In the genomic region with DNA sequence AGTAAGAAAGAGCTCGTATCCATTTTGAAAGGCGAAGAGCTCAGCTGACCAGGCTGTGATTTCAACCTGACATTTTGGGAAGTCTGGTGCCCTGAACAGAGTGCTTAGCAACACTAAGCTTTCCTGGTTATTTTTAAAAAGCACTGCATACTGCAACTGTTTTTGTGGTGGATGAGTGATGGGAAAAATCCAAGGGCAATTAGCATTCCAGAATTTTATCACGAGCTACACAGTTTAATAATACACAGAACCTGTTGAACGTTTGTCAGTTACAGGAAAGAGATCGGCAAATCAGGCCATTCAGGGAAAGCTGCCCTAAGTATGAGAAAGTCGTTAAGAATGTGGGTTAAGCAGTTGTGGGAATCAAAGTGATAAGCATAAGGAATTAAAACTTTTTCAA, we compare ENCODE assay signal across 1 cellular context.
TF ChIP-seq lines count a peak whose summit lies in the region.

No MANE protein-coding gene starts in this region.

TF ChIP-seq in GM23338, 12 proteins besides CTCF, POLR2A, EP300 and RAD21 (continued from another document):
- TF ChIP-seq, protein P1, sequence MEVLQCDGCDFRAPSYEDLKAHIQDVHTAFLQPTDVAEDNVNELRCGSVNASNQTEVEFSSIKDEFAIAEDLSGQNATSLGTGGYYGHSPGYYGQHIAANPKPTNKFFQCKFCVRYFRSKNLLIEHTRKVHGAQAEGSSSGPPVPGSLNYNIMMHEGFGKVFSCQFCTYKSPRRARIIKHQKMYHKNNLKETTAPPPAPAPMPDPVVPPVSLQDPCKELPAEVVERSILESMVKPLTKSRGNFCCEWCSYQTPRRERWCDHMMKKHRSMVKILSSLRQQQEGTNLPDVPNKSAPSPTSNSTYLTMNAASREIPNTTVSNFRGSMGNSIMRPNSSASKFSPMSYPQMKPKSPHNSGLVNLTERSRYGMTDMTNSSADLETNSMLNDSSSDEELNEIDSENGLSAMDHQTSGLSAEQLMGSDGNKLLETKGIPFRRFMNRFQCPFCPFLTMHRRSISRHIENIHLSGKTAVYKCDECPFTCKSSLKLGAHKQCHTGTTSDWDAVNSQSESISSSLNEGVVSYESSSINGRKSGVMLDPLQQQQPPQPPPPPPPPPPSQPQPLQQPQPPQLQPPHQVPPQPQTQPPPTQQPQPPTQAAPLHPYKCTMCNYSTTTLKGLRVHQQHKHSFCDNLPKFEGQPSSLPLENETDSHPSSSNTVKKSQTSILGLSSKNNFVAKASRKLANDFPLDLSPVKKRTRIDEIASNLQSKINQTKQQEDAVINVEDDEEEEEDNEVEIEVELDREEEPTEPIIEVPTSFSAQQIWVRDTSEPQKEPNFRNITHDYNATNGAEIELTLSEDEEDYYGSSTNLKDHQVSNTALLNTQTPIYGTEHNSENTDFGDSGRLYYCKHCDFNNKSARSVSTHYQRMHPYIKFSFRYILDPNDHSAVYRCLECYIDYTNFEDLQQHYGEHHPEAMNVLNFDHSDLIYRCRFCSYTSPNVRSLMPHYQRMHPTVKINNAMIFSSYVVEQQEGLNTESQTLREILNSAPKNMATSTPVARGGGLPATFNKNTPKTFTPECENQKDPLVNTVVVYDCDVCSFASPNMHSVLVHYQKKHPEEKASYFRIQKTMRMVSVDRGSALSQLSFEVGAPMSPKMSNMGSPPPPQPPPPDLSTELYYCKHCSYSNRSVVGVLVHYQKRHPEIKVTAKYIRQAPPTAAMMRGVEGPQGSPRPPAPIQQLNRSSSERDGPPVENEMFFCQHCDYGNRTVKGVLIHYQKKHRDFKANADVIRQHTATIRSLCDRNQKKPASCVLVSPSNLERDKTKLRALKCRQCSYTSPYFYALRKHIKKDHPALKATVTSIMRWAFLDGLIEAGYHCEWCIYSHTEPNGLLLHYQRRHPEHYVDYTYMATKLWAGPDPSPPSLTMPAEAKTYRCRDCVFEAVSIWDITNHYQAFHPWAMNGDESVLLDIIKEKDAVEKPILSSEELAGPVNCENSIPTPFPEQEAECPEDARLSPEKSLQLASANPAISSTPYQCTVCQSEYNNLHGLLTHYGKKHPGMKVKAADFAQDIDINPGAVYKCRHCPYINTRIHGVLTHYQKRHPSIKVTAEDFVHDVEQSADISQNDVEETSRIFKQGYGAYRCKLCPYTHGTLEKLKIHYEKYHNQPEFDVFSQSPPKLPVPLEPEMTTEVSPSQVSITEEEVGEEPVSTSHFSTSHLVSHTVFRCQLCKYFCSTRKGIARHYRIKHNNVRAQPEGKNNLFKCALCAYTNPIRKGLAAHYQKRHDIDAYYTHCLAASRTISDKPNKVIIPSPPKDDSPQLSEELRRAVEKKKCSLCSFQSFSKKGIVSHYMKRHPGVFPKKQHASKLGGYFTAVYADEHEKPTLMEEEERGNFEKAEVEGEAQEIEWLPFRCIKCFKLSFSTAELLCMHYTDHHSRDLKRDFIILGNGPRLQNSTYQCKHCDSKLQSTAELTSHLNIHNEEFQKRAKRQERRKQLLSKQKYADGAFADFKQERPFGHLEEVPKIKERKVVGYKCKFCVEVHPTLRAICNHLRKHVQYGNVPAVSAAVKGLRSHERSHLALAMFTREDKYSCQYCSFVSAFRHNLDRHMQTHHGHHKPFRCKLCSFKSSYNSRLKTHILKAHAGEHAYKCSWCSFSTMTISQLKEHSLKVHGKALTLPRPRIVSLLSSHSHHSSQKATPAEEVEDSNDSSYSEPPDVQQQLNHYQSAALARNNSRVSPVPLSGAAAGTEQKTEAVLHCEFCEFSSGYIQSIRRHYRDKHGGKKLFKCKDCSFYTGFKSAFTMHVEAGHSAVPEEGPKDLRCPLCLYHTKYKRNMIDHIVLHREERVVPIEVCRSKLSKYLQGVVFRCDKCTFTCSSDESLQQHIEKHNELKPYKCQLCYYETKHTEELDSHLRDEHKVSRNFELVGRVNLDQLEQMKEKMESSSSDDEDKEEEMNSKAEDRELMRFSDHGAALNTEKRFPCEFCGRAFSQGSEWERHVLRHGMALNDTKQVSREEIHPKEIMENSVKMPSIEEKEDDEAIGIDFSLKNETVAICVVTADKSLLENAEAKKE (CRISPR knock-in tag; IDR thresholded peaks at IDR 0.05) = no peak
- no peak for TF ChIP-seq NANOG (IDR thresholded peaks at IDR 0.05; ENCODE audit: borderline replicate concordance)
- TF ChIP-seq CREB1 (CRISPR knock-in tag; IDR thresholded peaks at IDR 0.05; ENCODE audit: low read depth) = no peak
- TF ChIP-seq, protein P2, sequence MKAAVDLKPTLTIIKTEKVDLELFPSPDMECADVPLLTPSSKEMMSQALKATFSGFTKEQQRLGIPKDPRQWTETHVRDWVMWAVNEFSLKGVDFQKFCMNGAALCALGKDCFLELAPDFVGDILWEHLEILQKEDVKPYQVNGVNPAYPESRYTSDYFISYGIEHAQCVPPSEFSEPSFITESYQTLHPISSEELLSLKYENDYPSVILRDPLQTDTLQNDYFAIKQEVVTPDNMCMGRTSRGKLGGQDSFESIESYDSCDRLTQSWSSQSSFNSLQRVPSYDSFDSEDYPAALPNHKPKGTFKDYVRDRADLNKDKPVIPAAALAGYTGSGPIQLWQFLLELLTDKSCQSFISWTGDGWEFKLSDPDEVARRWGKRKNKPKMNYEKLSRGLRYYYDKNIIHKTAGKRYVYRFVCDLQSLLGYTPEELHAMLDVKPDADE (IDR thresholded peaks at IDR 0.05) = no peak
- TF ChIP-seq, protein P3, sequence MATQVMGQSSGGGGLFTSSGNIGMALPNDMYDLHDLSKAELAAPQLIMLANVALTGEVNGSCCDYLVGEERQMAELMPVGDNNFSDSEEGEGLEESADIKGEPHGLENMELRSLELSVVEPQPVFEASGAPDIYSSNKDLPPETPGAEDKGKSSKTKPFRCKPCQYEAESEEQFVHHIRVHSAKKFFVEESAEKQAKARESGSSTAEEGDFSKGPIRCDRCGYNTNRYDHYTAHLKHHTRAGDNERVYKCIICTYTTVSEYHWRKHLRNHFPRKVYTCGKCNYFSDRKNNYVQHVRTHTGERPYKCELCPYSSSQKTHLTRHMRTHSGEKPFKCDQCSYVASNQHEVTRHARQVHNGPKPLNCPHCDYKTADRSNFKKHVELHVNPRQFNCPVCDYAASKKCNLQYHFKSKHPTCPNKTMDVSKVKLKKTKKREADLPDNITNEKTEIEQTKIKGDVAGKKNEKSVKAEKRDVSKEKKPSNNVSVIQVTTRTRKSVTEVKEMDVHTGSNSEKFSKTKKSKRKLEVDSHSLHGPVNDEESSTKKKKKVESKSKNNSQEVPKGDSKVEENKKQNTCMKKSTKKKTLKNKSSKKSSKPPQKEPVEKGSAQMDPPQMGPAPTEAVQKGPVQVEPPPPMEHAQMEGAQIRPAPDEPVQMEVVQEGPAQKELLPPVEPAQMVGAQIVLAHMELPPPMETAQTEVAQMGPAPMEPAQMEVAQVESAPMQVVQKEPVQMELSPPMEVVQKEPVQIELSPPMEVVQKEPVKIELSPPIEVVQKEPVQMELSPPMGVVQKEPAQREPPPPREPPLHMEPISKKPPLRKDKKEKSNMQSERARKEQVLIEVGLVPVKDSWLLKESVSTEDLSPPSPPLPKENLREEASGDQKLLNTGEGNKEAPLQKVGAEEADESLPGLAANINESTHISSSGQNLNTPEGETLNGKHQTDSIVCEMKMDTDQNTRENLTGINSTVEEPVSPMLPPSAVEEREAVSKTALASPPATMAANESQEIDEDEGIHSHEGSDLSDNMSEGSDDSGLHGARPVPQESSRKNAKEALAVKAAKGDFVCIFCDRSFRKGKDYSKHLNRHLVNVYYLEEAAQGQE (IDR thresholded peaks at IDR 0.05; ENCODE audit: unreplicated experiment) = no peak
- no peak for TF ChIP-seq ZNF331 (CRISPR knock-in tag; IDR thresholded peaks at IDR 0.05; ENCODE audit: low read depth)
- TF ChIP-seq POLR2AphosphoS5 (IDR thresholded peaks at IDR 0.05; ENCODE audit: low read depth) = no peak
- no peak for TF ChIP-seq EZH2 (IDR thresholded peaks at IDR 0.05; ENCODE audit: low read depth, unreplicated experiment)
